Comparison of ENCODE assay signal across 9 cellular contexts in the genomic region with DNA sequence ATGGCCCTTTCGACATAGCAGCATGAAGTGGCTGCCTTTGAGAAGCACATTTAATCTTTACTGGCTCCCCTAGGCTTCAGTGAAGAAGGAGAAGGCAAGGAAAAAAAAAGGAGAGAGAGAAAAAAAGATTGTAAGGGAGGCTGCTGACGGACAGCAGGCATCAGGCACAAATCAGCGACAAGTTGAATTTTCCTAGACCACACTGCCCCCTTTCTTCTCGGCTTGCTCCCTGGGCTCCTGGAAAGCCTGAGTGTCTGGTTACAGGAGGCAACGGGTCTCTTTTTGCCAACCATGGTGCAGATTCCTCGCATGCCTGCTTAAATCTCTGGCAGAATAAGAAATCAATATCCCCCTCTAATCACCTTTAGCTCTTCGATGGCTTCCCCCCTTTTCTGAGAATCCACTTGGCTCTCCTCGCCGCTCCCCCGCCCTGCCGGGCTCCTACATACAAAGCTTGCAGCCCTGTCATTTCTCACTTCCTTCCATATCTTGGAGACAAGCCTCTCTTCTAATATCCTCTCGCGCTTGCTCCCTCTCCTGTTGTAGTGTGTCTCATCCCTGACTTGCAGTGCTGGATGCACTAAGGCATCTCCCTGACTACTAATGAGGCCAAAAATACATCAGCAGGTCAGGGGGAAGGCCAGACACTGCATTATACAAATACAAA. TPM values are rescaled to one million over a fixed set of nuclear protein-coding genes. Genes with fewer than 3 reads are reported as not detected.
DNase-seq lines count a peak whose midpoint lies in the region; ATAC-seq and TF ChIP-seq lines count a peak whose summit lies in the region.
"Had no signal": no experiment of that assay in that cellular context is flagged by ENCODE, and none has a peak within 500 bp of the region (broad histone marks: within the 10 kb centered on the region; RNA-seq: fewer than 3 reads in every experiment).

No MANE protein-coding gene starts in this region.

- intact Hi-C loops in IMR-90 (cut with micrococcal nuclease) (loop anchor here (1.0 to 5.0 kb wide), 5 partner anchors 101 to 784 kb away; no protein-coding TSS in a partner anchor), right cardiac atrium (cut with DNase I) (loop anchor here (2.0 to 10.0 kb wide), 6 partner anchors 101 to 449 kb away; no protein-coding TSS in a partner anchor)

- TF ChIP-seq CTCF in IMR-90 (conservative IDR thresholded peaks at IDR 0.05; ENCODE audit: low read depth, low read length): peak; percentile 55
- peak; percentile 57 for TF ChIP-seq CTCF in progenitor cell of endocrine pancreas (IDR thresholded peaks at IDR 0.05; ENCODE audit: unreplicated experiment)

- peaks cover 14% of the 10 kb centered on the region for H3K4me1 Mint-ChIP-seq in progenitor cell of endocrine pancreas (ENCODE audit: low read depth)

- H3K79me1 ChIP-seq in IMR-90 (ENCODE audit: low read depth in 1 of 2, low read length in 2 of 2): peaks cover 0 to 33% of the 10 kb centered on the region in 2 experiments; a peak in 2 of 4 replicates

- TF ChIP-seq RAD21 in IMR-90 (IDR thresholded peaks at IDR 0.05; ENCODE audit: low read length): peak; percentile 61

- H3K27ac Mint-ChIP-seq in progenitor cell of endocrine pancreas: no peak overlapping the region

- H3K23ac ChIP-seq in IMR-90 (ENCODE audit: low read depth, low read length): peak overlapping the region; percentile 92

- H2BK120ac ChIP-seq in IMR-90 (ENCODE audit: low read depth, low read length): peak overlapping the region; percentile 88

- H2BK15ac ChIP-seq in IMR-90 (ENCODE audit: low read depth, low read length): peak overlapping the region; percentile 35; the same call in 1 of the 3 replicates

- peaks cover 2% of the 10 kb centered on the region; the same call in 1 of the 2 replicates for H3K9me1 ChIP-seq in IMR-90 (ENCODE audit: insufficient read depth, low read length)

- H4K5ac ChIP-seq in IMR-90 (ENCODE audit: low read depth, low read length): peak overlapping the region; percentile 22; the same call in 1 of the 2 replicates

- peak overlapping the region; percentile 95 for H3K4ac ChIP-seq in IMR-90 (ENCODE audit: low read depth, low read length)

- peak overlapping the region; percentile 97 for H2BK5ac ChIP-seq in IMR-90 (ENCODE audit: low read depth, low read length, poor library complexity, severe bottlenecking)

- peak; percentile 51 for TF ChIP-seq POLR2A in IMR-90 (IDR thresholded peaks at IDR 0.05; ENCODE audit: low read depth, low read length)

- peak overlapping the region; percentile 70 for H3K4me2 ChIP-seq in IMR-90 (ENCODE audit: low read depth, low read length)

- H3K9ac ChIP-seq in IMR-90 (ENCODE audit: low read depth, low read length): peak overlapping the region; percentile 100

- no TSS peak for BruUV-seq in IMR-90 (replicated peaks; lab: Mats Ljungman, UMichigan)

- H2AFZ ChIP-seq in IMR-90 (replicated peaks; ENCODE audit: low read length, poor library complexity): no peak overlapping the region

- peak overlapping the region; percentile 91 for H3K4me3 ChIP-seq in IMR-90 (ENCODE audit: insufficient read depth, low read depth, low read length)
- H3K4me3 ChIP-seq in right cardiac atrium (ENCODE audit: low read length): peak overlapping the region; percentile 91

- H2AK5ac ChIP-seq in IMR-90 (ENCODE audit: low read depth, low read length): peak overlapping the region; percentile 29

- H4K8ac ChIP-seq in IMR-90 (ENCODE audit: low read depth in 2 of 2, low read length in 2 of 2): peak overlapping the region; percentile 78 to 83

- peak overlapping the region; percentile 95 for H3K14ac ChIP-seq in IMR-90 (replicated peaks; ENCODE audit: low read depth, low read length)

- 0% methylated on average over 5 of the region's 13 CpGs; no CpG with 5 or more reads in 1 of the 2 experiments for WGBS in IMR-90 (ENCODE audit: extremely low coverage in 2 of 2, insufficient read length in 1 of 2), 2 experiments
- WGBS in right cardiac atrium: under 1% methylated on average over 13 of the region's 13 CpGs

- dilution Hi-C loops in IMR-90 (cut with HindIII; ENCODE audit: low sequenced_read_pairs, unreplicated experiment): no loop called here

- in situ Hi-C loops in IMR-90 (cut with MboI; ENCODE audit: low sequenced_read_pairs): loop anchor here (5.0 to 25.0 kb wide), 4 partner anchors 103 to 639 kb away; a partner anchor contains a TSS

- DNase-seq in IMR-90 (peak; percentile 85), amygdala (lab: John Stamatoyannopoulos, UW) (peak in 55 of 56 donors; percentile 31 to 93 (median 75)), right cardiac atrium (peak; percentile 61 to 84 (median 82)), progenitor cell of endocrine pancreas (ENCODE audit: low spot score, unreplicated experiment) (peak; percentile 19), NCI-H2171 treated with DMSO at 0.1 percent for 48 hours (lab: John Stamatoyannopoulos, UW) (no peak), SIG-M5 treated with dmso at 0.1 percent for 504 hours (lab: John Stamatoyannopoulos, UW; ENCODE audit: unreplicated experiment) (no peak)
- no peak for DNase-seq in effector CD4-positive, alpha-beta T cell

- H3K27me3 ChIP-seq in IMR-90 (ENCODE audit: control insufficient read depth, insufficient read depth, low read length) (no peaks in the 10 kb centered on the region), right cardiac atrium (ENCODE audit: control insufficient read depth, insufficient read depth) (no peaks in the 10 kb centered on the region)

- peak overlapping the region; percentile 94 for H4K91ac ChIP-seq in IMR-90 (ENCODE audit: insufficient read depth, low read depth, low read length)

- H3K9me3 Mint-ChIP-seq in progenitor cell of endocrine pancreas (ENCODE audit: low read depth): no peaks in the 10 kb centered on the region

- peak overlapping the region; percentile 8 for H2AK9ac ChIP-seq in IMR-90 (replicated peaks; ENCODE audit: low read depth, low read length, poor library complexity)

- H2BK20ac ChIP-seq in IMR-90 (ENCODE audit: low read depth, low read length): peak overlapping the region; percentile 69

- H3K27ac ChIP-seq in IMR-90 (ENCODE audit: insufficient read depth, low read length) (peak overlapping the region; percentile 95), right cardiac atrium (ENCODE audit: low read length) (peak overlapping the region; percentile 98)

- POLR2A ChIA-PET in IMR-90 (lab: Charles Lee; ENCODE audit: unreplicated experiment): interaction anchor here (0.5 to 1.4 kb wide), 5 partner anchors 32 to 96 kb away, joined by 3 to 15 read pairs (median 4); no protein-coding TSS in a partner anchor

- H3K27me3 Mint-ChIP-seq in progenitor cell of endocrine pancreas: peaks cover 55% of the 10 kb centered on the region

- no peaks in the 10 kb centered on the region for H3K36me3 Mint-ChIP-seq in progenitor cell of endocrine pancreas (ENCODE audit: insufficient read depth)

- H3K9me3 ChIP-seq in IMR-90 (ENCODE audit: control insufficient read depth, insufficient read depth, low read length): no peaks in the 10 kb centered on the region
- no peaks in the 10 kb centered on the region for H3K9me3 ChIP-seq in right cardiac atrium (ENCODE audit: control insufficient read depth, low read length)

- H3K4me1 ChIP-seq in IMR-90 (ENCODE audit: control insufficient read depth, insufficient read depth, low read length) (peaks cover 11% of the 10 kb centered on the region), right cardiac atrium (ENCODE audit: control insufficient read depth, insufficient read depth, low read length) (no peaks in the 10 kb centered on the region)

- CTCF ChIA-PET in IMR-90 (lab: Yijun Ruan, JAX): interaction anchor here (0.6 to 0.8 kb wide), 3 partner anchors 114 to 152 kb away, joined by 3 to 4 read pairs (median 4); no protein-coding TSS in a partner anchor

- H4K20me1 ChIP-seq in IMR-90 (ENCODE audit: insufficient read depth, low read length): peaks cover 43% of the 10 kb centered on the region

- H3K56ac ChIP-seq in IMR-90 (ENCODE audit: extremely low read depth, insufficient read depth, low read length): peak overlapping the region; percentile 95

- H3K4me3 Mint-ChIP-seq in progenitor cell of endocrine pancreas (ENCODE audit: low read depth): no peak overlapping the region

- peak overlapping the region; percentile 87 for H3K18ac ChIP-seq in IMR-90 (ENCODE audit: low read depth, low read length)

- H3K36me3 ChIP-seq in IMR-90 (ENCODE audit: control insufficient read depth, insufficient read depth, low read length): peaks cover 27% of the 10 kb centered on the region

- ATAC-seq in IMR-90 (ENCODE audit: low read depth): peak; percentile 36
- peak; percentile 86 to 91 for ATAC-seq in right cardiac atrium
- ATAC-seq in GM21447 (IDR thresholded peaks at IDR 0.05; ENCODE audit: unreplicated experiment): no peak

TF ChIP-seq in IMR-90, 13 proteins besides CTCF, POLR2A, EP300 and RAD21 (continues in another document):
- TF ChIP-seq, protein P1, sequence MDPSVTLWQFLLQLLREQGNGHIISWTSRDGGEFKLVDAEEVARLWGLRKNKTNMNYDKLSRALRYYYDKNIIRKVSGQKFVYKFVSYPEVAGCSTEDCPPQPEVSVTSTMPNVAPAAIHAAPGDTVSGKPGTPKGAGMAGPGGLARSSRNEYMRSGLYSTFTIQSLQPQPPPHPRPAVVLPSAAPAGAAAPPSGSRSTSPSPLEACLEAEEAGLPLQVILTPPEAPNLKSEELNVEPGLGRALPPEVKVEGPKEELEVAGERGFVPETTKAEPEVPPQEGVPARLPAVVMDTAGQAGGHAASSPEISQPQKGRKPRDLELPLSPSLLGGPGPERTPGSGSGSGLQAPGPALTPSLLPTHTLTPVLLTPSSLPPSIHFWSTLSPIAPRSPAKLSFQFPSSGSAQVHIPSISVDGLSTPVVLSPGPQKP (IDR thresholded peaks at IDR 0.05; ENCODE audit: borderline replicate concordance, low read depth, low read length): no peak
- peak; percentile 47; the same call in 1 of the 2 replicates for TF ChIP-seq CHD1 (IDR thresholded peaks at IDR 0.05; ENCODE audit: low read depth, low read length)
- no peak for TF ChIP-seq RCOR1 (IDR thresholded peaks at IDR 0.05; ENCODE audit: insufficient replicate concordance, low read length)
- TF ChIP-seq, protein P2, sequence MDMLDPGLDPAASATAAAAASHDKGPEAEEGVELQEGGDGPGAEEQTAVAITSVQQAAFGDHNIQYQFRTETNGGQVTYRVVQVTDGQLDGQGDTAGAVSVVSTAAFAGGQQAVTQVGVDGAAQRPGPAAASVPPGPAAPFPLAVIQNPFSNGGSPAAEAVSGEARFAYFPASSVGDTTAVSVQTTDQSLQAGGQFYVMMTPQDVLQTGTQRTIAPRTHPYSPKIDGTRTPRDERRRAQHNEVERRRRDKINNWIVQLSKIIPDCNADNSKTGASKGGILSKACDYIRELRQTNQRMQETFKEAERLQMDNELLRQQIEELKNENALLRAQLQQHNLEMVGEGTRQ (IDR thresholded peaks at IDR 0.05; ENCODE audit: low read depth, low read length): no peak
- TF ChIP-seq RFX5 (IDR thresholded peaks at IDR 0.05; ENCODE audit: low read depth, low read length): 0 out of 2 replicates have a peak, but pooled peaks have one; percentile 36
- TF ChIP-seq MAZ (IDR thresholded peaks at IDR 0.05; ENCODE audit: borderline replicate concordance, low read depth, low read length): no peak
- no peak for TF ChIP-seq CEBPB (IDR thresholded peaks at IDR 0.05; ENCODE audit: low read depth, low read length)

RNA-seq across cellular contexts. Expression of a gene that starts 14.3 kb away (rescaled TPM):
- 25.8 and 30.8 TPM in 2 replicates for total RNA-seq in IMR-90 (2012; rRNA removed)
- polyA plus RNA-seq in IMR-90 (2012; rRNA removed): 0.13 and 0.24 TPM in 2 replicates
- not detected in 2 replicates for polyA plus RNA-seq in IMR-90 (2012; cell fraction: cytosol; rRNA removed)
- 0.24 and 2.9 TPM in 2 replicates for polyA plus RNA-seq in IMR-90 (2012; cell fraction: nucleus; rRNA removed; ENCODE audit: low replicate concordance)
- total RNA-seq in right cardiac atrium: 1 to 10 TPM; 1.6 to 2.4 (median 1.7) TPM
- 0.57 TPM for polyA plus RNA-seq in right cardiac atrium
- not detected in 2 replicates for total RNA-seq in progenitor cell of endocrine pancreas
- total RNA-seq: NCI-H460 had no signal

Comparison
In these comparisons a context has a peak if more than half of its experiments do, and no peak if none do; other contexts are left out.
1. DNase-seq: peak in IMR-90 (single experiment), amygdala (55 of 56), right cardiac atrium (3 of 3) and progenitor cell of endocrine pancreas (single experiment); none in NCI-H2171 treated with DMSO at 0.1 percent for 48 hours (single experiment), SIG-M5 treated with dmso at 0.1 percent for 504 hours (single experiment) and effector CD4-positive, alpha-beta T cell (single experiment).